13 cellular contexts compared by ENCODE assay signal in the genomic region with DNA sequence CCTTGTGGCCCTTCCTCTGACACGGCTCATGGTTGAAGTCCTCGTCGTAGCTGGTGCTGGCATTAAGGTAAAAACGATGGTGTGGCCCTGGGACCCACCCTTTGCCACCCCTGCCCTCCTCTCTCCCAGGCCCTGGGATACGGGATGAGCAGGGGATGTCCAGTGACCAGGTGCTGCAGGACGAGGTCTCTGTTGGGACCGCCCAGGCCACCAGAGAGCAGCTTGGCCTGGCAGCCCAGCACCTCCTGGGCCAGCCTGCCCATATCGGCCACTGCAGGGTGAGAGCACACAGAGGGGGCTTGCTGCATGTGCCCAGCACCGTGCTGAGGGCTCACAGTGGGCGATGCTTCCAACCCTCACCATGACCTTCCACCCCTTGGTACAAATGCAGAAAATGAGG. TPM values are rescaled to one million over a fixed set of nuclear protein-coding genes. Genes with fewer than 3 reads are reported as not detected.
"Had no signal": no experiment of that assay in that cellular context is flagged by ENCODE, and none has a peak within 500 bp of the region (broad histone marks: within the 10 kb centered on the region; RNA-seq: fewer than 3 reads in every experiment).

No MANE protein-coding gene starts in this region.

- FAIRE-seq: colon had no signal

- DNase-seq: caudate nucleus; dorsolateral prefrontal cortex; foreskin fibroblast; stimulated activated CD4-positive, alpha-beta T cell treated with anti-CD3 and anti-CD28 coated beads, Interleukin-12 subunit alpha, Interleukin-12 subunit beta, amount 100 ng/mL, for 4 hours; stimulated activated CD4-positive, alpha-beta T cell treated with anti-CD3 and anti-CD28 coated beads, Interleukin-1b, Interleukin-23, amount 100 ng/mL, for 48 hours; T1000; tibial artery had no signal

- H3K4me3 ChIP-seq: dorsolateral prefrontal cortex, tibial artery had no signal

- H3K9me3 ChIP-seq: tibial artery had no signal

- H3K27me3 ChIP-seq: dorsolateral prefrontal cortex, tibial artery had no signal

RNA-seq across cellular contexts. Expression of gene MIA, which starts 31.4 kb away (rescaled TPM):
- total RNA-seq: activated CD8-positive, alpha-beta T cell treated with anti-CD3 and anti-CD28 coated beads, Interleukin-2, amount 10 ng/mL, durations not matched to agents 7 days and 5 days; activated naive CD4-positive, alpha-beta T cell treated with anti-CD3 and anti-CD28 coated beads for 36 hours; glomerular endothelial cell; subcutaneous adipose tissue; T-helper 1 cell treated with Interleukin-12 subunit alpha and Interleukin-12 subunit beta and Interleukin-4 antibody, amounts not matched to agents 30 ng/mL and 1 ng/mL, for 36 hours had no signal
